Comparison of ENCODE assay signal across 1 cellular context in the genomic region with DNA sequence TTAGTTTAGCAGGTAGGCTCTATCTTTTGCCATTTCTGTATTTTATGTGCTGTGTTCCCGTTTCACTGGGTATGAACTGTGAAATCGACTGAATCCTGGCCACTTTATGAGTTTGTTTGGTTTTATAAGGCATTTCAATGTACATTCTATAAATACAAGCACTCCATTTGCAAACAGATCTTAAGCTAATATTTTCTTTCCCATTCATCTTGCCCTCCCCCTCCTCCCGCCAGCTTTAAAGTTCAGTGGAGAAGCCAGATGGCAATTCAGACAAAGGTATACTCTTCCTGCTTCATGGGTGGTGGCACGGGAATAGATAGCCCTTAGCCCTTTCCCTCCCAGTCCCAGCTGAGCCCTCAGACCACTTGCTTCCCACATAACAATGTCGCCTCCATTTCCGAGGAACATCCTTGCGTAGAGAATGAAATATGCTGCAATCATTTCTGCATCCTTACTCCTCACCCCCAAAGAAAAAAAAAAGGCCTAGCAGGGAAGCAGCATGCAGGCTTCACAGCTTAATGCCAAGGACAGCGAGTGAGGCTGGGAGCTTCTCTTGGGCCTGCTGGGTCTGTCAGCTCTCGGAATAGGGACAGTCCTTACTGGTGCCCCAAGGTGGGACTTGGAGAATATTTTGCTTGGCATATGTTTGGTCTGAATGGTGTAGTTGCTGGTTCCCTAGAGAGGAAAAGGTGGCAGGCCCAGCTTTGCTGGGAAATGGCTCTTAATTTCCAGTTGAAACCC.
TF ChIP-seq lines count a peak whose summit lies in the region.

No MANE protein-coding gene starts in this region.

TF ChIP-seq in GM23338, 12 proteins besides CTCF, POLR2A, EP300 and RAD21 (continued from another document):
- TF ChIP-seq, protein P1, sequence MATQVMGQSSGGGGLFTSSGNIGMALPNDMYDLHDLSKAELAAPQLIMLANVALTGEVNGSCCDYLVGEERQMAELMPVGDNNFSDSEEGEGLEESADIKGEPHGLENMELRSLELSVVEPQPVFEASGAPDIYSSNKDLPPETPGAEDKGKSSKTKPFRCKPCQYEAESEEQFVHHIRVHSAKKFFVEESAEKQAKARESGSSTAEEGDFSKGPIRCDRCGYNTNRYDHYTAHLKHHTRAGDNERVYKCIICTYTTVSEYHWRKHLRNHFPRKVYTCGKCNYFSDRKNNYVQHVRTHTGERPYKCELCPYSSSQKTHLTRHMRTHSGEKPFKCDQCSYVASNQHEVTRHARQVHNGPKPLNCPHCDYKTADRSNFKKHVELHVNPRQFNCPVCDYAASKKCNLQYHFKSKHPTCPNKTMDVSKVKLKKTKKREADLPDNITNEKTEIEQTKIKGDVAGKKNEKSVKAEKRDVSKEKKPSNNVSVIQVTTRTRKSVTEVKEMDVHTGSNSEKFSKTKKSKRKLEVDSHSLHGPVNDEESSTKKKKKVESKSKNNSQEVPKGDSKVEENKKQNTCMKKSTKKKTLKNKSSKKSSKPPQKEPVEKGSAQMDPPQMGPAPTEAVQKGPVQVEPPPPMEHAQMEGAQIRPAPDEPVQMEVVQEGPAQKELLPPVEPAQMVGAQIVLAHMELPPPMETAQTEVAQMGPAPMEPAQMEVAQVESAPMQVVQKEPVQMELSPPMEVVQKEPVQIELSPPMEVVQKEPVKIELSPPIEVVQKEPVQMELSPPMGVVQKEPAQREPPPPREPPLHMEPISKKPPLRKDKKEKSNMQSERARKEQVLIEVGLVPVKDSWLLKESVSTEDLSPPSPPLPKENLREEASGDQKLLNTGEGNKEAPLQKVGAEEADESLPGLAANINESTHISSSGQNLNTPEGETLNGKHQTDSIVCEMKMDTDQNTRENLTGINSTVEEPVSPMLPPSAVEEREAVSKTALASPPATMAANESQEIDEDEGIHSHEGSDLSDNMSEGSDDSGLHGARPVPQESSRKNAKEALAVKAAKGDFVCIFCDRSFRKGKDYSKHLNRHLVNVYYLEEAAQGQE (IDR thresholded peaks at IDR 0.05; ENCODE audit: unreplicated experiment) = no peak
- no peak for TF ChIP-seq JUNB (IDR thresholded peaks at IDR 0.05; ENCODE audit: unreplicated experiment)
- no peak for TF ChIP-seq ZNF114 (CRISPR knock-in tag; IDR thresholded peaks at IDR 0.05)
- TF ChIP-seq NANOG (IDR thresholded peaks at IDR 0.05; ENCODE audit: borderline replicate concordance) = no peak
- no peak for TF ChIP-seq EZH2 (IDR thresholded peaks at IDR 0.05; ENCODE audit: low read depth, unreplicated experiment)
- no peak for TF ChIP-seq ZNF331 (CRISPR knock-in tag; IDR thresholded peaks at IDR 0.05; ENCODE audit: low read depth)
- TF ChIP-seq, protein P2, sequence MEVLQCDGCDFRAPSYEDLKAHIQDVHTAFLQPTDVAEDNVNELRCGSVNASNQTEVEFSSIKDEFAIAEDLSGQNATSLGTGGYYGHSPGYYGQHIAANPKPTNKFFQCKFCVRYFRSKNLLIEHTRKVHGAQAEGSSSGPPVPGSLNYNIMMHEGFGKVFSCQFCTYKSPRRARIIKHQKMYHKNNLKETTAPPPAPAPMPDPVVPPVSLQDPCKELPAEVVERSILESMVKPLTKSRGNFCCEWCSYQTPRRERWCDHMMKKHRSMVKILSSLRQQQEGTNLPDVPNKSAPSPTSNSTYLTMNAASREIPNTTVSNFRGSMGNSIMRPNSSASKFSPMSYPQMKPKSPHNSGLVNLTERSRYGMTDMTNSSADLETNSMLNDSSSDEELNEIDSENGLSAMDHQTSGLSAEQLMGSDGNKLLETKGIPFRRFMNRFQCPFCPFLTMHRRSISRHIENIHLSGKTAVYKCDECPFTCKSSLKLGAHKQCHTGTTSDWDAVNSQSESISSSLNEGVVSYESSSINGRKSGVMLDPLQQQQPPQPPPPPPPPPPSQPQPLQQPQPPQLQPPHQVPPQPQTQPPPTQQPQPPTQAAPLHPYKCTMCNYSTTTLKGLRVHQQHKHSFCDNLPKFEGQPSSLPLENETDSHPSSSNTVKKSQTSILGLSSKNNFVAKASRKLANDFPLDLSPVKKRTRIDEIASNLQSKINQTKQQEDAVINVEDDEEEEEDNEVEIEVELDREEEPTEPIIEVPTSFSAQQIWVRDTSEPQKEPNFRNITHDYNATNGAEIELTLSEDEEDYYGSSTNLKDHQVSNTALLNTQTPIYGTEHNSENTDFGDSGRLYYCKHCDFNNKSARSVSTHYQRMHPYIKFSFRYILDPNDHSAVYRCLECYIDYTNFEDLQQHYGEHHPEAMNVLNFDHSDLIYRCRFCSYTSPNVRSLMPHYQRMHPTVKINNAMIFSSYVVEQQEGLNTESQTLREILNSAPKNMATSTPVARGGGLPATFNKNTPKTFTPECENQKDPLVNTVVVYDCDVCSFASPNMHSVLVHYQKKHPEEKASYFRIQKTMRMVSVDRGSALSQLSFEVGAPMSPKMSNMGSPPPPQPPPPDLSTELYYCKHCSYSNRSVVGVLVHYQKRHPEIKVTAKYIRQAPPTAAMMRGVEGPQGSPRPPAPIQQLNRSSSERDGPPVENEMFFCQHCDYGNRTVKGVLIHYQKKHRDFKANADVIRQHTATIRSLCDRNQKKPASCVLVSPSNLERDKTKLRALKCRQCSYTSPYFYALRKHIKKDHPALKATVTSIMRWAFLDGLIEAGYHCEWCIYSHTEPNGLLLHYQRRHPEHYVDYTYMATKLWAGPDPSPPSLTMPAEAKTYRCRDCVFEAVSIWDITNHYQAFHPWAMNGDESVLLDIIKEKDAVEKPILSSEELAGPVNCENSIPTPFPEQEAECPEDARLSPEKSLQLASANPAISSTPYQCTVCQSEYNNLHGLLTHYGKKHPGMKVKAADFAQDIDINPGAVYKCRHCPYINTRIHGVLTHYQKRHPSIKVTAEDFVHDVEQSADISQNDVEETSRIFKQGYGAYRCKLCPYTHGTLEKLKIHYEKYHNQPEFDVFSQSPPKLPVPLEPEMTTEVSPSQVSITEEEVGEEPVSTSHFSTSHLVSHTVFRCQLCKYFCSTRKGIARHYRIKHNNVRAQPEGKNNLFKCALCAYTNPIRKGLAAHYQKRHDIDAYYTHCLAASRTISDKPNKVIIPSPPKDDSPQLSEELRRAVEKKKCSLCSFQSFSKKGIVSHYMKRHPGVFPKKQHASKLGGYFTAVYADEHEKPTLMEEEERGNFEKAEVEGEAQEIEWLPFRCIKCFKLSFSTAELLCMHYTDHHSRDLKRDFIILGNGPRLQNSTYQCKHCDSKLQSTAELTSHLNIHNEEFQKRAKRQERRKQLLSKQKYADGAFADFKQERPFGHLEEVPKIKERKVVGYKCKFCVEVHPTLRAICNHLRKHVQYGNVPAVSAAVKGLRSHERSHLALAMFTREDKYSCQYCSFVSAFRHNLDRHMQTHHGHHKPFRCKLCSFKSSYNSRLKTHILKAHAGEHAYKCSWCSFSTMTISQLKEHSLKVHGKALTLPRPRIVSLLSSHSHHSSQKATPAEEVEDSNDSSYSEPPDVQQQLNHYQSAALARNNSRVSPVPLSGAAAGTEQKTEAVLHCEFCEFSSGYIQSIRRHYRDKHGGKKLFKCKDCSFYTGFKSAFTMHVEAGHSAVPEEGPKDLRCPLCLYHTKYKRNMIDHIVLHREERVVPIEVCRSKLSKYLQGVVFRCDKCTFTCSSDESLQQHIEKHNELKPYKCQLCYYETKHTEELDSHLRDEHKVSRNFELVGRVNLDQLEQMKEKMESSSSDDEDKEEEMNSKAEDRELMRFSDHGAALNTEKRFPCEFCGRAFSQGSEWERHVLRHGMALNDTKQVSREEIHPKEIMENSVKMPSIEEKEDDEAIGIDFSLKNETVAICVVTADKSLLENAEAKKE (CRISPR knock-in tag; IDR thresholded peaks at IDR 0.05) = no peak
- no peak for TF ChIP-seq POLR2AphosphoS5 (IDR thresholded peaks at IDR 0.05; ENCODE audit: low read depth)
